Comparison of ENCODE assay signal across 8 cellular contexts in the genomic region with DNA sequence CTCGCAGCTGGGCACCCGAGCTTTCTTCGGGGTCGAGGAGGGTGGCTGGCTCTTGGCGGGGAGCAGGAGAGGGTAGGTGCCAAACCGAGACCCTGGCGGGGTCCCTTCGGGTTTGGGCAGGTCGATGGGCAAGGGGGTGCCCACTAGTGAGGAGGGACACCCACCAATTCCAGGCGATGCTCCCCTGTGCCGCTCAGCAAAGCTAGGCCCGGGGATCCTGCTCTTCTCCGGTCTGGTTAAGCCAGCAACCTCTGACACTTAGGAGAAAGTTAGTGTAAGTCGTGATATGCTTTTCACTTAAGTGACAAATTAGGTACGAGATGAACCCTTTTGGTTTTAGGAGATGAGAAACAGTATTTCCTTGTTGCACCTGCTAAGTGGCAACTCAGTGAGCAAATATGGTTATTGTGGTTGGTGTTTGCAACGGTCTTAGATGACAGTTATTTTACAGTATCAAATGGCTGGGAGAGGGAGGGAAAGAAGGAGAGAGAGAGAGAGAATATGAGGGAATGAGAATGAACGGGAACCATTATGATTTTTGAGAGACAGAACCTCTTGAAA. TPM values are rescaled to one million over a fixed set of nuclear protein-coding genes. Genes with fewer than 3 reads are reported as not detected.
DNase-seq lines count a peak whose midpoint lies in the region; ATAC-seq and TF ChIP-seq lines count a peak whose summit lies in the region.

No MANE protein-coding gene starts in this region.

- peak overlapping the region; percentile 83 for H2AFZ ChIP-seq in hepatocyte

- peaks cover 31% of the 10 kb centered on the region for H3K4me1 ChIP-seq in CD8-positive, alpha-beta memory T cell (ENCODE audit: insufficient read depth, low read length)
- peaks cover 4% of the 10 kb centered on the region for H3K4me1 ChIP-seq in hepatocyte (ENCODE audit: insufficient read depth)

- peak; percentile 19 for ATAC-seq in GM18873 (IDR thresholded peaks at IDR 0.05; ENCODE audit: low FRiP score, unreplicated experiment)
- peak; percentile 20 for ATAC-seq in HG03097 (IDR thresholded peaks at IDR 0.05; ENCODE audit: low FRiP score, unreplicated experiment)
- peak; percentile 25 for ATAC-seq in sciatic nerve

- DNase-seq in CD8-positive, alpha-beta memory T cell = peak in 2 of 5 donors; percentile 55 to 70
- peak; percentile 42 for DNase-seq in NCI-H2227 treated with DMSO at 0.1 percent for 48 hours (lab: John Stamatoyannopoulos, UW)
- no peak for DNase-seq in astrocyte of the cerebellum (ENCODE audit: low read depth)
- DNase-seq in hepatocyte (ENCODE audit: low spot score) = peak; percentile 19
- DNase-seq in sciatic nerve (ENCODE audit: low spot score) = no peak
- no peak for DNase-seq in occipital lobe (lab: John Stamatoyannopoulos, UW)

- peak overlapping the region; percentile 79 for H3K4me2 ChIP-seq in hepatocyte

- POLR2A ChIA-PET in CD8-positive, alpha-beta memory T cell (lab: Charles Lee) = interaction anchor here (0.9 to 2.3 kb wide), 4 partner anchors 9 to 76 kb away, joined by 3 to 7 read pairs (median 6); a partner anchor contains a TSS

- H3K9me3 ChIP-seq in CD8-positive, alpha-beta memory T cell (ENCODE audit: low read length) = no peaks in the 10 kb centered on the region
- H3K9me3 ChIP-seq in hepatocyte (ENCODE audit: low read depth) = no peaks in the 10 kb centered on the region

- H3K27ac Mint-ChIP-seq in CD8-positive, alpha-beta memory T cell = peak overlapping the region; percentile 76 to 98 (median 86)

- H3K9me2 ChIP-seq in hepatocyte (replicated peaks; ENCODE audit: insufficient read depth) = no peaks in the 10 kb centered on the region

- peak overlapping the region; percentile 90 for H3K4me3 ChIP-seq in CD8-positive, alpha-beta memory T cell (ENCODE audit: low read length)
- H3K4me3 ChIP-seq in astrocyte of the cerebellum (ENCODE audit: low read depth, low read length) = peak overlapping the region; percentile 81
- H3K4me3 ChIP-seq in hepatocyte = peak overlapping the region; percentile 85

- no peaks in the 10 kb centered on the region for H3K27me3 ChIP-seq in CD8-positive, alpha-beta memory T cell (ENCODE audit: insufficient read depth, low read length, poor library complexity, severe bottlenecking)
- H3K27me3 ChIP-seq in hepatocyte = no peaks in the 10 kb centered on the region

- no peaks in the 10 kb centered on the region for H3K9me3 Mint-ChIP-seq in CD8-positive, alpha-beta memory T cell

- H3K4me1 Mint-ChIP-seq in CD8-positive, alpha-beta memory T cell = peaks cover 36 to 66% (median 44%) of the 10 kb centered on the region in 3 donors

- H3K79me2 ChIP-seq in hepatocyte = peaks cover 20% of the 10 kb centered on the region

- no peaks in the 10 kb centered on the region for H4K20me1 ChIP-seq in hepatocyte (ENCODE audit: insufficient read depth, poor library complexity, severe bottlenecking)

- CTCF ChIA-PET in CD8-positive, alpha-beta memory T cell (lab: Charles Lee) = interaction anchor here (0.9 to 1.4 kb wide), 3 partner anchors 9 to 67 kb away, joined by 3 to 5 read pairs (median 4); no protein-coding TSS in a partner anchor

- H3K27ac ChIP-seq in CD8-positive, alpha-beta memory T cell (ENCODE audit: low read depth, low read length) = peak overlapping the region; percentile 76
- H3K27ac ChIP-seq in hepatocyte = peak overlapping the region; percentile 75

- H3K27me3 Mint-ChIP-seq in CD8-positive, alpha-beta memory T cell = no peaks in the 10 kb centered on the region

- H3K36me3 Mint-ChIP-seq in CD8-positive, alpha-beta memory T cell = peaks cover 0 to 17% (median 3%) of the 10 kb centered on the region in 3 donors

- WGBS in hepatocyte (ENCODE audit: low lambda C conversion rate, missing lambda C conversion rate) = 3% methylated on average over 14 of the region's 17 CpGs

- in situ Hi-C loops in astrocyte of the cerebellum (cut with HindIII; ENCODE audit: low sequenced_read_pairs) = no loop called here

- peak overlapping the region; percentile 79 to 99 (median 83) for H3K4me3 Mint-ChIP-seq in CD8-positive, alpha-beta memory T cell

- intact Hi-C loops in sciatic nerve (cut with DNase I) = no loop called here

- H3K36me3 ChIP-seq in CD8-positive, alpha-beta memory T cell (ENCODE audit: insufficient read depth, low read length) = no peaks in the 10 kb centered on the region
- H3K36me3 ChIP-seq in hepatocyte (replicated peaks; ENCODE audit: insufficient read depth, low read depth) = no peaks in the 10 kb centered on the region

- TF ChIP-seq CTCF in astrocyte of the cerebellum (IDR thresholded peaks at IDR 0.05; ENCODE audit: low read depth, low read length, missing control alignments) (no peak), hepatocyte (IDR thresholded peaks at IDR 0.05; ENCODE audit: poor library complexity) (no peak)

RNA-seq across cellular contexts. Expression of a gene that starts 0.6 kb away (rescaled TPM):
- 10 to 100 TPM; 30.3 to 33.3 TPM for total RNA-seq in CD8-positive, alpha-beta memory T cell
- 218 TPM for polyA plus RNA-seq in CD8-positive, alpha-beta memory T cell
- 73.2 and 93.4 TPM in 2 replicates for total RNA-seq in hepatocyte
- polyA plus RNA-seq in hepatocyte = 196 and 202 TPM in 2 replicates
- total RNA-seq in sciatic nerve = 51.3 TPM
- total RNA-seq in occipital lobe = 69.7 TPM

Comparison
In these comparisons a context has a peak if more than half of its experiments do, and no peak if none do; other contexts are left out.
1. DNase-seq: peak in NCI-H2227 treated with DMSO at 0.1 percent for 48 hours (single experiment) and hepatocyte (single experiment); none in astrocyte of the cerebellum (single experiment), sciatic nerve (single experiment) and occipital lobe (single experiment).
2. Peak in every context shown above with its lines, with median percentiles within 50 percentile points of each other: H3K4me3 ChIP-seq and ATAC-seq.